Comparison of ENCODE assay signal across 21 cellular contexts in the genomic region with DNA sequence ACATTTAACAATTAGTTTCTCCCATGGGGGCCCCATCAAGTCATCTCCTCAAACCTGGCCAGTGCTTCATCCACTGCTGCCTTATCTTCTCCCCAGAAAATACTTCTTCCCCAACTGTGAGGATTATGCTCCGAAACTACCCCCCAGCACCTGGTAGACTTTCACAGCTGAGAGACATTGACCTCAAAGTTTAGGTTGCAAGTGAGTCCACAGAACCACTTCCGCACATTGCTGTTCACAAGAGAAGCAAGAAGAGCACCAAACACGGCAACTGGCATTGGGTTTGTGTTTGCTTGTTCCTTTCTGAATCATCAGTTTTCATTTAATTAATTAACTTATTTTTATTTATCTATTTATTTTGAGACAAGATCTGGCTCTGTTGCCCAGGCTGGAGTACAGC. TPM values are rescaled to one million over a fixed set of nuclear protein-coding genes. Genes with fewer than 3 reads are reported as not detected.
DNase-seq lines count a peak whose midpoint lies in the region; ATAC-seq and TF ChIP-seq lines count a peak whose summit lies in the region.
"Had no signal": no experiment of that assay in that cellular context is flagged by ENCODE, and none has a peak within 500 bp of the region (broad histone marks: within the 10 kb centered on the region; RNA-seq: fewer than 3 reads in every experiment).

No MANE protein-coding gene starts in this region.

- WGBS in body of pancreas, 2 donors: 77 to 82% methylated on average over 3 of the region's 3 CpGs

- H3K27me3 Mint-ChIP-seq in activated CD4-positive, alpha-beta T cell treated with anti-CD3 and anti-CD28 coated beads, Interleukin-2, amount 10 ng/mL, durations not matched to agents 24 days and 14 days: peaks cover 2% of the 10 kb centered on the region
- peaks cover 3% of the 10 kb centered on the region for H3K27me3 Mint-ChIP-seq in activated naive CD8-positive, alpha-beta T cell
- H3K27me3 Mint-ChIP-seq in natural killer cell (ENCODE audit: low read depth in 2 of 2): peaks cover 12 to 23% of the 10 kb centered on the region in 2 donors

- peak; percentile 76 for DNase-seq in activated CD4-positive, alpha-beta T cell treated with anti-CD3 and anti-CD28 coated beads, Interleukin-2, amount 10 ng/mL, durations not matched to agents 24 days and 14 days
- DNase-seq in activated CD4-positive, alpha-beta T cell treated with anti-CD3 and anti-CD28 coated beads, Interleukin-2, amount 50 U/mL, for 48 hours: no peak
- DNase-seq in MV-4-11 (lab: John Stamatoyannopoulos, UW) (peak; percentile 54), natural killer cell (no peak), midbrain (lab: John Stamatoyannopoulos, UW) (no peak), epidermal melanocyte (ENCODE audit: insufficient read length, low spot score) (no peak), body of pancreas (no peak)
- DNase-seq: DMS153, esophagus squamous epithelium, Karpas-422, mammary epithelial cell, NCI-H1105 treated with DMSO at 0.1 percent for 48 hours, nephron progenitor cell, PC-3, transverse colon had no signal

- intact Hi-C loops in activated CD4-positive, alpha-beta T cell treated with anti-CD3 and anti-CD28 coated beads, Interleukin-2, amount 10 ng/mL, durations not matched to agents 24 days and 14 days (cut with micrococcal nuclease): no loop called here
- intact Hi-C loops in natural killer cell (cut with micrococcal nuclease) (no loop called here), body of pancreas (cut with DNase I) (loop anchor here (10.0 kb wide), 1 partner anchor 209 kb away; no protein-coding TSS in a partner anchor)

- no peak overlapping the region for H3K4me3 ChIP-seq in body of pancreas
- H3K4me3 ChIP-seq: BLaER1, breast epithelium, esophagus squamous epithelium, transverse colon had no signal

- no peaks in the 10 kb centered on the region for H3K36me3 Mint-ChIP-seq in activated CD4-positive, alpha-beta T cell treated with anti-CD3 and anti-CD28 coated beads, Interleukin-2, amount 10 ng/mL, durations not matched to agents 24 days and 14 days (ENCODE audit: low read depth)
- no peaks in the 10 kb centered on the region for H3K36me3 Mint-ChIP-seq in activated naive CD8-positive, alpha-beta T cell
- H3K36me3 Mint-ChIP-seq in natural killer cell: no peaks in the 10 kb centered on the region

- no peak for TF ChIP-seq CTCF in natural killer cell (IDR thresholded peaks at IDR 0.05)
- no peak for TF ChIP-seq CTCF in body of pancreas (IDR thresholded peaks at IDR 0.05)

- H3K36me3 ChIP-seq in body of pancreas (replicated peaks in 1 of 2; ENCODE audit: insufficient read depth in 1 of 2, low read depth in 2 of 2): no peaks in the 10 kb centered on the region
- H3K36me3 ChIP-seq: BLaER1, breast epithelium, esophagus squamous epithelium, transverse colon had no signal

- H3K9me3 Mint-ChIP-seq in activated CD4-positive, alpha-beta T cell treated with anti-CD3 and anti-CD28 coated beads, Interleukin-2, amount 10 ng/mL, durations not matched to agents 24 days and 14 days: no peaks in the 10 kb centered on the region
- no peaks in the 10 kb centered on the region for H3K9me3 Mint-ChIP-seq in activated naive CD8-positive, alpha-beta T cell (ENCODE audit: low read depth)
- no peaks in the 10 kb centered on the region for H3K9me3 Mint-ChIP-seq in natural killer cell
- H3K9me3 Mint-ChIP-seq: nephron progenitor cell had no signal

- H3K27me3 ChIP-seq in body of pancreas: no peaks in the 10 kb centered on the region
- H3K27me3 ChIP-seq: BLaER1, breast epithelium had no signal

- ATAC-seq in natural killer cell (no peak), body of pancreas (no peak)
- ATAC-seq: HCT116, PC-3 had no signal

- H3K4me3 Mint-ChIP-seq in activated CD4-positive, alpha-beta T cell treated with anti-CD3 and anti-CD28 coated beads, Interleukin-2, amount 10 ng/mL, durations not matched to agents 24 days and 14 days: peak overlapping the region; percentile 77
- H3K4me3 Mint-ChIP-seq in activated naive CD8-positive, alpha-beta T cell: peak overlapping the region; percentile 83
- peak overlapping the region; percentile 66 for H3K4me3 Mint-ChIP-seq in natural killer cell

- peak overlapping the region; percentile 81 for H3K27ac Mint-ChIP-seq in activated CD4-positive, alpha-beta T cell treated with anti-CD3 and anti-CD28 coated beads, Interleukin-2, amount 10 ng/mL, durations not matched to agents 24 days and 14 days
- peak overlapping the region; percentile 29 for H3K27ac Mint-ChIP-seq in activated naive CD8-positive, alpha-beta T cell
- no peak overlapping the region for H3K27ac Mint-ChIP-seq in natural killer cell
- H3K27ac Mint-ChIP-seq: nephron progenitor cell had no signal

- H3K27ac ChIP-seq in body of pancreas: no peak overlapping the region
- H3K27ac ChIP-seq: BLaER1, breast epithelium, esophagus squamous epithelium, transverse colon had no signal

- peaks cover 21% of the 10 kb centered on the region for H3K4me1 Mint-ChIP-seq in activated CD4-positive, alpha-beta T cell treated with anti-CD3 and anti-CD28 coated beads, Interleukin-2, amount 10 ng/mL, durations not matched to agents 24 days and 14 days
- H3K4me1 Mint-ChIP-seq in activated naive CD8-positive, alpha-beta T cell (ENCODE audit: low read depth): peaks cover 32% of the 10 kb centered on the region
- H3K4me1 Mint-ChIP-seq in natural killer cell: peaks cover 5 to 7% of the 10 kb centered on the region in 2 donors

- H3K9me3 ChIP-seq in body of pancreas: no peaks in the 10 kb centered on the region
- H3K9me3 ChIP-seq: BLaER1, breast epithelium, esophagus squamous epithelium, transverse colon had no signal

- no peaks in the 10 kb centered on the region for H3K4me1 ChIP-seq in body of pancreas
- H3K4me1 ChIP-seq: breast epithelium had no signal

- no peak for TF ChIP-seq POLR2A in body of pancreas (IDR thresholded peaks at IDR 0.05)

RNA-seq across cellular contexts. Expression of a gene that starts 6.1 kb away (rescaled TPM):
- not detected in 2 replicates for total RNA-seq in activated CD4-positive, alpha-beta T cell treated with anti-CD3 and anti-CD28 coated beads, Interleukin-2, amount 10 ng/mL, durations not matched to agents 24 days and 14 days
- total RNA-seq in natural killer cell (not detected), body of pancreas (not detected)
- total RNA-seq: A172, breast epithelium, PC-3, pulmonary artery endothelial cell had no signal

RNA-seq across cellular contexts. Expression of a gene that starts 48.9 kb away (rescaled TPM):
- 51.7 and 51.9 TPM in 2 replicates for total RNA-seq in activated CD4-positive, alpha-beta T cell treated with anti-CD3 and anti-CD28 coated beads, Interleukin-2, amount 10 ng/mL, durations not matched to agents 24 days and 14 days
- total RNA-seq in natural killer cell: 10 to 100 TPM; 81.8 to 91.9 (median 83.5) TPM
- total RNA-seq in body of pancreas: 10 to 100 TPM; 47.0 to 71.5 TPM

Comparison
In these comparisons a context has a peak if more than half of its experiments do, and no peak if none do; other contexts are left out.
1. DNase-seq: peak in activated CD4-positive, alpha-beta T cell treated with anti-CD3 and anti-CD28 coated beads, Interleukin-2, amount 10 ng/mL, durations not matched to agents 24 days and 14 days (single experiment) and MV-4-11 (single experiment); none in activated CD4-positive, alpha-beta T cell treated with anti-CD3 and anti-CD28 coated beads, Interleukin-2, amount 50 U/mL, for 48 hours (0 of 2), natural killer cell (single experiment), midbrain (single experiment), epidermal melanocyte (single experiment) and body of pancreas (0 of 4).
2. H3K27ac Mint-ChIP-seq: peak in activated CD4-positive, alpha-beta T cell treated with anti-CD3 and anti-CD28 coated beads, Interleukin-2, amount 10 ng/mL, durations not matched to agents 24 days and 14 days (single experiment) and activated naive CD8-positive, alpha-beta T cell (single experiment); none in natural killer cell (0 of 2).
3. Peak in every context shown above with its lines, with median percentiles within 50 percentile points of each other: H3K4me3 Mint-ChIP-seq.